In the genomic region with DNA sequence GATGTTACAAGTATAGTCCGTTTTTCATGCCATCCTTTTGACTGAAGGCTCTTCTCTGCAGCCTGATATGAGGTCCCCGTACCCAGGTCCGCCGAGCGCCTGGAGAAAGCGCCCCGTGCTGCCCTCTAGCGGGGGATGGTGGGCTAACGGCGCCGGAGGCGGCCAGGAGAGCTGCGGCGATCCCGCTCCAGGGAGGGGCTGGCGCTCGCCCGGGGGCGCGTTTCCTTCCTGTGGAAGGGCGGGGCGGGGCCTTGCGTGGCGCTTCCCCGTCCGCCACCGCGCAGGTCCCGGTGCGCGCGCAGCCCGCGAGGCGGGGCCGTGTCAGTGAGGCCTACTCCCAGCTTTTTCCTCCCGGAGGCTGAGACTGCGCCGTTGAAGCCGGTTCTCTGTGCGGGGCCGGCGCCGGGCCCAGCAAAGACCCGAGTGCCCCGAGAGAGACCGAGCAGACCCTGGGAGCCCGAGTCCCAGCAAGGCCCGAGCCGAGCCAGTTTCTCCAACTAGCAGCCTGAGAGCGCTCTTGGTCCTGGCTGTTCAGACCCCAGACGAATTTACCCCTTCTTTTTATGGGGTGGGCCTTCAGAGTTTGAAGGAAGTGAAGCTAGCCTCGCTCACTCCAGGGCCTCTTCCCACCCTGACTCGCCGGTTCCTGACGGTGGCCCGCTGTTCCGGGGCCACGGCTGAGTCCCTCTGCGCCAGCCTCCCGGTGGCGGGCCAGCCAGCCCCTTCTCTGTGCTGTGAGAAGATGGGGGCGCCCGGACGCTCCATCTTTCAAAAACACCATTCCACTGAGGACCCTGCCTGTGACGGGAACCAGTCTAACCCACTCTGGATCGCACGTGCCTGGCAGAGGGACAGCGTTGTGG, we compare ENCODE assay signal across 8 cellular contexts. TPM values are rescaled to one million over a fixed set of nuclear protein-coding genes. Genes with fewer than 3 reads are reported as not detected.
A peak's percentile ranks its signal among the peaks of the same experiment; 100 is the strongest.
DNase-seq lines count a peak whose midpoint lies in the region; ATAC-seq and TF ChIP-seq lines count a peak whose summit lies in the region.

No MANE protein-coding gene starts in this region.

- H3K36me3 Mint-ChIP-seq in CD8-positive, alpha-beta T cell, result peaks cover 32% of the 10 kb centered on the region
- peaks cover 47% of the 10 kb centered on the region for H3K36me3 Mint-ChIP-seq in activated CD8-positive, alpha-beta T cell treated with anti-CD3 and anti-CD28 coated beads, Interleukin-2, amount 10 ng/mL, durations not matched to agents 7 days and 5 days (ENCODE audit: low read depth)

- H3K36me3 ChIP-seq in CD8-positive, alpha-beta T cell (ENCODE audit: insufficient read depth, low read length), result peaks cover 23% of the 10 kb centered on the region

- peak; percentile 95 for TF ChIP-seq CTCF in CD8-positive, alpha-beta T cell (IDR thresholded peaks at IDR 0.05)

- peak overlapping the region; percentile 84 for H3K4me3 Mint-ChIP-seq in CD8-positive, alpha-beta T cell
- peak overlapping the region; percentile 85 for H3K4me3 Mint-ChIP-seq in activated CD8-positive, alpha-beta T cell treated with anti-CD3 and anti-CD28 coated beads, Interleukin-2, amount 10 ng/mL, durations not matched to agents 7 days and 5 days

- peak; percentile 97 for ATAC-seq in CD8-positive, alpha-beta T cell
- ATAC-seq in GM19452 (IDR thresholded peaks at IDR 0.05; ENCODE audit: unreplicated experiment), result peak; percentile 91
- ATAC-seq in activated CD8-positive, alpha-beta T cell treated with anti-CD3 and anti-CD28 coated beads, Interleukin-2, amount 10 ng/mL, durations not matched to agents 7 days and 5 days, result peak; percentile 96

- CTCF ChIA-PET in CD8-positive, alpha-beta T cell (lab: Charles Lee), result interaction anchor here (0.7 to 2.2 kb wide), 30 partner anchors 8 to 1275 kb away, joined by 3 to 18 read pairs (median 4); a partner anchor contains a TSS
- CTCF ChIA-PET in activated CD8-positive, alpha-beta T cell treated with anti-CD3 and anti-CD28 coated beads, Interleukin-2, amount 10 ng/mL, durations not matched to agents 7 days and 5 days (lab: Charles Lee), result interaction anchor here (0.7 to 2.7 kb wide), 51 partner anchors 8 to 742 kb away, joined by 3 to 38 read pairs (median 5); a partner anchor contains a TSS

- H3K27ac Mint-ChIP-seq in CD8-positive, alpha-beta T cell, result peak overlapping the region; percentile 98
- peak overlapping the region; percentile 95 for H3K27ac Mint-ChIP-seq in activated CD8-positive, alpha-beta T cell treated with anti-CD3 and anti-CD28 coated beads, Interleukin-2, amount 10 ng/mL, durations not matched to agents 7 days and 5 days

- POLR2A ChIA-PET in CD8-positive, alpha-beta T cell (lab: Charles Lee), result interaction anchor here (0.6 to 2.3 kb wide), 19 partner anchors 9 to 641 kb away, joined by 3 to 27 read pairs (median 4); a partner anchor contains a TSS
- POLR2A ChIA-PET in activated CD8-positive, alpha-beta T cell treated with anti-CD3 and anti-CD28 coated beads, Interleukin-2, amount 10 ng/mL, durations not matched to agents 7 days and 5 days (lab: Charles Lee), result interaction anchor here (0.6 to 2.6 kb wide), 22 partner anchors 9 to 433 kb away, joined by 3 to 41 read pairs (median 4); a partner anchor contains a TSS

- H3K4me3 ChIP-seq in CD8-positive, alpha-beta T cell (ENCODE audit: low read depth, low read length), result peak overlapping the region; percentile 65

- H3K4me1 Mint-ChIP-seq in CD8-positive, alpha-beta T cell (ENCODE audit: low read depth), result peaks cover 18% of the 10 kb centered on the region
- peaks cover 24% of the 10 kb centered on the region for H3K4me1 Mint-ChIP-seq in activated CD8-positive, alpha-beta T cell treated with anti-CD3 and anti-CD28 coated beads, Interleukin-2, amount 10 ng/mL, durations not matched to agents 7 days and 5 days (ENCODE audit: low read depth)

- DNase-seq in CD8-positive, alpha-beta T cell, result peak; percentile 97 to 100 (median 99)
- DNase-seq in HK-2 (ENCODE audit: unreplicated experiment) (peak; percentile 99), NCI-H82 treated with DMSO at 0.1 percent for 48 hours (lab: John Stamatoyannopoulos, UW; ENCODE audit: unreplicated experiment) (peak; percentile 76), lung microvascular endothelial cell (ENCODE audit: low read depth in 2 of 2) (peak; percentile 98)
- peak; percentile 98 for DNase-seq in activated CD8-positive, alpha-beta T cell treated with anti-CD3 and anti-CD28 coated beads, Interleukin-2, amount 10 ng/mL, durations not matched to agents 7 days and 5 days
- DNase-seq in effector CD4-positive, alpha-beta T cell, result peak; percentile 98
- peak; percentile 96 to 99 (median 99) for DNase-seq in stimulated activated CD4-positive, alpha-beta T cell treated with anti-CD3 and anti-CD28 coated beads, TNF-alpha, amount 100 ng/mL, for 48 hours (ENCODE audit: low read depth in 3 of 3)

- H3K4me1 ChIP-seq in CD8-positive, alpha-beta T cell (ENCODE audit: insufficient read depth, low read length), result peaks cover 15% of the 10 kb centered on the region

- peak overlapping the region; percentile 79 for H3K27ac ChIP-seq in CD8-positive, alpha-beta T cell (ENCODE audit: low read depth, low read length)

- intact Hi-C loops in CD8-positive, alpha-beta T cell (cut with DNase I, micrococcal nuclease), result loop anchor here (1.0 to 10.0 kb wide), 19 partner anchors 10 to 1242 kb away; a partner anchor contains a TSS

- H3K27me3 Mint-ChIP-seq in CD8-positive, alpha-beta T cell (ENCODE audit: low read depth), result no peaks in the 10 kb centered on the region
- H3K27me3 Mint-ChIP-seq in activated CD8-positive, alpha-beta T cell treated with anti-CD3 and anti-CD28 coated beads, Interleukin-2, amount 10 ng/mL, durations not matched to agents 7 days and 5 days (ENCODE audit: low read depth), result no peaks in the 10 kb centered on the region

- H3K27me3 ChIP-seq in CD8-positive, alpha-beta T cell (ENCODE audit: insufficient read depth, low read length), result no peaks in the 10 kb centered on the region

- H3K9me3 ChIP-seq in CD8-positive, alpha-beta T cell (ENCODE audit: low read length), result no peaks in the 10 kb centered on the region

- no peaks in the 10 kb centered on the region for H3K9me3 Mint-ChIP-seq in CD8-positive, alpha-beta T cell
- peaks cover 10% of the 10 kb centered on the region for H3K9me3 Mint-ChIP-seq in activated CD8-positive, alpha-beta T cell treated with anti-CD3 and anti-CD28 coated beads, Interleukin-2, amount 10 ng/mL, durations not matched to agents 7 days and 5 days (ENCODE audit: insufficient read depth)

RNA-seq across cellular contexts. Expression of a gene that starts 9.7 kb away (rescaled TPM):
- total RNA-seq in CD8-positive, alpha-beta T cell, result 10 to 100 TPM; 23.9 to 25.7 TPM
- total RNA-seq in activated CD8-positive, alpha-beta T cell treated with anti-CD3 and anti-CD28 coated beads, Interleukin-2, amount 10 ng/mL, durations not matched to agents 7 days and 5 days, result 10 to 100 TPM; 22.1 to 23.5 TPM
- 7.6 and 13.9 TPM in 2 replicates for total RNA-seq in lung microvascular endothelial cell

Comparison
In these comparisons a context has a peak if more than half of its experiments do, and no peak if none do; other contexts are left out.
1. Peak in every context shown above with its lines: DNase-seq, ATAC-seq, H3K4me3 ChIP-seq and H3K27ac ChIP-seq.